1 cellular context compared by ENCODE assay signal in genomic region chr1:169484683-169485426, GRCh38.
A peak's percentile ranks its signal among the peaks of the same experiment; 100 is the strongest.
TF ChIP-seq lines count a peak whose summit lies in the region.

No MANE protein-coding gene starts in this region.

TF ChIP-seq in HepG2, 621 proteins besides CTCF, POLR2A, EP300 and RAD21 (continued from another document and continues in another):
- no peak for TF ChIP-seq ZNF577 (CRISPR knock-in tag; IDR thresholded peaks at IDR 0.05; ENCODE audit: borderline replicate concordance, low read depth)
- TF ChIP-seq PRMT3 (CRISPR knock-in tag; IDR thresholded peaks at IDR 0.05; ENCODE audit: borderline replicate concordance, low read depth), result 0 out of 2 replicates have a peak, but pooled peaks have one; percentile 57
- TF ChIP-seq PITX1 (CRISPR knock-in tag; IDR thresholded peaks at IDR 0.05), result peak; percentile 80; the same call in 1 of the 2 replicates
- peak; percentile 81 for TF ChIP-seq FOXA3 (CRISPR knock-in tag; IDR thresholded peaks at IDR 0.05)
- no peak for TF ChIP-seq ZNF841 (CRISPR knock-in tag; IDR thresholded peaks at IDR 0.05; ENCODE audit: borderline replicate concordance)
- no peak for TF ChIP-seq ZNF761 (CRISPR knock-in tag; conservative IDR thresholded peaks at IDR 0.05)
- TF ChIP-seq FOXC1 (CRISPR knock-in tag; IDR thresholded peaks at IDR 0.05; ENCODE audit: borderline replicate concordance), result no peak
- TF ChIP-seq RFXANK (CRISPR knock-in tag; IDR thresholded peaks at IDR 0.05), result no peak
- TF ChIP-seq RCOR2 (CRISPR knock-in tag; IDR thresholded peaks at IDR 0.05), result 0 out of 2 replicates have a peak, but pooled peaks have one; percentile 38
- no peak for TF ChIP-seq MBNL3 (CRISPR knock-in tag; conservative IDR thresholded peaks at IDR 0.05)
- peak; percentile 70 for TF ChIP-seq MED1 (CRISPR knock-in tag; IDR thresholded peaks at IDR 0.05)
- TF ChIP-seq ZNF446 (CRISPR knock-in tag; IDR thresholded peaks at IDR 0.05), result no peak
- TF ChIP-seq MTF1 (CRISPR knock-in tag; IDR thresholded peaks at IDR 0.05), result no peak
- TF ChIP-seq TCF7L2 (IDR thresholded peaks at IDR 0.05; ENCODE audit: low read depth, low read length), result no peak
- TF ChIP-seq MXD1 (CRISPR knock-in tag; IDR thresholded peaks at IDR 0.05), result peak; percentile 76; the same call in 1 of the 2 replicates
- peak; percentile 48; the same call in 1 of the 2 replicates for TF ChIP-seq HIC2 (CRISPR knock-in tag; IDR thresholded peaks at IDR 0.05; ENCODE audit: low read depth)
- TF ChIP-seq PAXIP1 (CRISPR knock-in tag; conservative IDR thresholded peaks at IDR 0.05), result peak; percentile 90
- no peak for TF ChIP-seq ZBTB10 (CRISPR knock-in tag; IDR thresholded peaks at IDR 0.05; ENCODE audit: borderline replicate concordance)
- no peak for TF ChIP-seq SUZ12 (IDR thresholded peaks at IDR 0.05; ENCODE audit: low read depth, low read length)
- TF ChIP-seq NFE2 (CRISPR knock-in tag; IDR thresholded peaks at IDR 0.05), result no peak
- TF ChIP-seq HIVEP1 (CRISPR knock-in tag; IDR thresholded peaks at IDR 0.05), result no peak; the same call in 1 of the 2 replicates
- no peak for TF ChIP-seq GFI1 (CRISPR knock-in tag; IDR thresholded peaks at IDR 0.05; ENCODE audit: borderline replicate concordance)
- peak; percentile 59; the same call in 1 of the 2 replicates for TF ChIP-seq SMAD3 (CRISPR knock-in tag; IDR thresholded peaks at IDR 0.05)
- no peak for TF ChIP-seq ZNF672 (CRISPR knock-in tag; IDR thresholded peaks at IDR 0.05)
- no peak for TF ChIP-seq ZNF234 (CRISPR knock-in tag; conservative IDR thresholded peaks at IDR 0.05)
- TF ChIP-seq HNF4G (IDR thresholded peaks at IDR 0.05; ENCODE audit: borderline replicate concordance, low read depth, low read length), result peak; percentile 80; the same call in 1 of the 2 replicates
- TF ChIP-seq HNF4G (CRISPR knock-in tag; IDR thresholded peaks at IDR 0.05; ENCODE audit: borderline replicate concordance, low read depth), result no peak
- peak; percentile 78; the same call in 1 of the 2 replicates for TF ChIP-seq BATF2 (CRISPR knock-in tag; IDR thresholded peaks at IDR 0.05)
- no peak for TF ChIP-seq CHD2 (IDR thresholded peaks at IDR 0.05; ENCODE audit: low read depth, low read length)
- TF ChIP-seq TAF1 (CRISPR knock-in tag; IDR thresholded peaks at IDR 0.05), result no peak
- TF ChIP-seq ATF6 (CRISPR knock-in tag; conservative IDR thresholded peaks at IDR 0.05), result no peak
- no peak for TF ChIP-seq JARID2 (CRISPR knock-in tag; IDR thresholded peaks at IDR 0.05; ENCODE audit: insufficient replicate concordance)
- peak; percentile 81; the same call in 1 of the 2 replicates for TF ChIP-seq ZBTB20 (CRISPR knock-in tag; IDR thresholded peaks at IDR 0.05; ENCODE audit: borderline replicate concordance, low read depth)
- TF ChIP-seq ZNF160 (CRISPR knock-in tag; IDR thresholded peaks at IDR 0.05), result 0 out of 2 replicates have a peak, but pooled peaks have one; percentile 10
- no peak for TF ChIP-seq ZNF335 (CRISPR knock-in tag; IDR thresholded peaks at IDR 0.05)
- TF ChIP-seq ZNF691 (CRISPR knock-in tag; IDR thresholded peaks at IDR 0.05; ENCODE audit: borderline replicate concordance, low read depth), result no peak
- no peak for TF ChIP-seq GZF1 (CRISPR knock-in tag; IDR thresholded peaks at IDR 0.05)
- no peak for TF ChIP-seq ZC3H4 (CRISPR knock-in tag; IDR thresholded peaks at IDR 0.05; ENCODE audit: borderline replicate concordance)
- no peak for TF ChIP-seq IRX3 (CRISPR knock-in tag; IDR thresholded peaks at IDR 0.05; ENCODE audit: borderline replicate concordance, low read depth)
- no peak for TF ChIP-seq ZMYM3 (CRISPR knock-in tag; IDR thresholded peaks at IDR 0.05)
- TF ChIP-seq ZBTB7A (CRISPR knock-in tag; IDR thresholded peaks at IDR 0.05), result peak; percentile 77; the same call in 1 of the 2 replicates
- 0 out of 2 replicates have a peak, but pooled peaks have one; percentile 40 for TF ChIP-seq ZNF263 (CRISPR knock-in tag; IDR thresholded peaks at IDR 0.05)
- TF ChIP-seq NFRKB (IDR thresholded peaks at IDR 0.05), result no peak
- TF ChIP-seq ZNF256 (CRISPR knock-in tag; conservative IDR thresholded peaks at IDR 0.05), result 0 out of 2 replicates have a peak, but pooled peaks have one; percentile 15
- no peak for TF ChIP-seq NFIC (IDR thresholded peaks at IDR 0.05; ENCODE audit: low read length)
- no peak for TF ChIP-seq ZNF557 (CRISPR knock-in tag; IDR thresholded peaks at IDR 0.05)
- no peak for TF ChIP-seq ZIK1 (CRISPR knock-in tag; IDR thresholded peaks at IDR 0.05; ENCODE audit: borderline replicate concordance, low read depth)
- TF ChIP-seq ZNF543 (CRISPR knock-in tag; IDR thresholded peaks at IDR 0.05), result no peak
- TF ChIP-seq ZNF746 (CRISPR knock-in tag; IDR thresholded peaks at IDR 0.05), result no peak; the same call in 1 of the 2 replicates
- TF ChIP-seq TCF7 (IDR thresholded peaks at IDR 0.05; ENCODE audit: low read depth), result no peak; the same call in 1 of the 2 replicates
- TF ChIP-seq PLRG1 (conservative IDR thresholded peaks at IDR 0.05), result no peak
- no peak for TF ChIP-seq RBM22 (optimal IDR thresholded peaks at IDR 0.05; ENCODE audit: low read length)
- TF ChIP-seq ZNF775 (CRISPR knock-in tag; IDR thresholded peaks at IDR 0.05; ENCODE audit: borderline replicate concordance), result 0 out of 2 replicates have a peak, but pooled peaks have one; percentile 58
- no peak for TF ChIP-seq BRF2 (CRISPR knock-in tag; IDR thresholded peaks at IDR 0.05)
- TF ChIP-seq ZMYM2 (CRISPR knock-in tag; IDR thresholded peaks at IDR 0.05), result no peak
- TF ChIP-seq TOE1 (CRISPR knock-in tag; IDR thresholded peaks at IDR 0.05), result no peak
- TF ChIP-seq ZBTB14 (CRISPR knock-in tag; IDR thresholded peaks at IDR 0.05), result no peak
- TF ChIP-seq IKZF4 (CRISPR knock-in tag; IDR thresholded peaks at IDR 0.05; ENCODE audit: borderline replicate concordance, low read depth, not compliant biosample characterization), result no peak
- peak; percentile 44; the same call in 1 of the 2 replicates for TF ChIP-seq TFDP1 (CRISPR knock-in tag; IDR thresholded peaks at IDR 0.05; ENCODE audit: borderline replicate concordance)
